In the genomic region with DNA sequence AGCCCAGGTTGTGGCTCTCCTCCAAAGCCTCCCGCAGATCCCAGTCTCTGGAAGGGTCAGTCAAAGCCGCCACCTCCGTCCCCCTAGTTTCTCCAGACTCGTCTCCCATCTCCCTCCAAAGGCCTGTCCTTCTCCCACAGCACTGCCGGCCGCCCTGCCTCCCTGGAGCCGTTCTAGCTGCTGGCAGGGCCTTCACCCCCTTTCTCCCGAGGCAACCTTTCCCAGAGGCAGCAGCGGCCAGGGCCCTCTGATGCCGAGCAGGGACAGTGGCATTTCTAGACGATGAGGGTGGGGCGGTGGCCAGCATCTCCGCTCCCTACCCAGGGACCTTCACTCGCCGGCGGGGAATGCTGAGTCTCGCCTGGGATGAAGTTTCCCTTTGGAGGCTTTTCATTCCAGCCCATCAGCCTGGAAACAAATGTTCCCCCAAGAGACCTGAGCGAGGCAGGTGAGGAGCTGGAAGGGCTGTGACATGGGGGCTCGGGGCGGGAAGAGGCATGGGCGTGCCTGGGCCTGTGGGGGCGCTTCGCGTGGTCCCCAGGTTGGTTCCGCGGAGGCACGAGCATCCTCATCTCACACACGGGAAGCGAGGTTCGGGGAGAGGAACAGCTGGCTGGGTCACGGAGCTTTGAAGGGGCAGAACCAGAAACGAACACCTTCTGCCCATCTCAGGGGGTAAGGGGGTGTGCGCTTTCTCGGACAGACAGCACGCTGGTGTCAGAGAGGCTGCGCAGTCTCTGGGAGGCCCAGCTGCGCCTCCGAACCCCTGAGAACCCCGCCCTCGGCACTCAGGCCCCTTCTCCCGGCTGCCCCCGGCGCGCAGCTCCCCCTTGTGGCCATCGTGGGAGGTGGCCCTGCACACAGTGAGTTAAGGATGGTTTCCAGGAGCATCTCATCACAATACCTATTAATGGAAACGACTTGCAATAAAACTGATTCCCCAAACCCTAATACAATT, we compare ENCODE assay signal across 8 cellular contexts. TPM values are rescaled to one million over a fixed set of nuclear protein-coding genes. Genes with fewer than 3 reads are reported as not detected.
DNase-seq lines count a peak whose midpoint lies in the region; ATAC-seq, FAIRE-seq and TF ChIP-seq lines count a peak whose summit lies in the region.

No MANE protein-coding gene starts in this region.

- no peaks in the 10 kb centered on the region for H3K4me1 ChIP-seq in Peyer's patch
- peaks cover 0 to 19% (median 0%) of the 10 kb centered on the region in 6 donors for H3K4me1 ChIP-seq in spleen

- H3K27ac ChIP-seq in Peyer's patch, result no peak overlapping the region
- H3K27ac ChIP-seq in spleen, result no peak overlapping the region

- TF ChIP-seq CTCF in Peyer's patch (IDR thresholded peaks at IDR 0.05) (peak in 5 of 6 experiments; percentile 24 to 45 (median 35)), spleen (IDR thresholded peaks at IDR 0.05 in 8 of 11, conservative IDR thresholded peaks at IDR 0.05 in 3 of 11) (peak in 8 of 11 experiments; percentile 32 to 66 (median 52))

- DNase-seq in GM12891 (ENCODE audit: insufficient read length, low spot score) (peak; percentile 53), Peyer's patch (no peak), dermis blood vessel endothelial cell (peak; percentile 27), spleen (no peak), NOMO-1 treated with DMSO at 0.1 percent for 48 hours (lab: John Stamatoyannopoulos, UW; ENCODE audit: unreplicated experiment) (no peak)

- H3K9me3 ChIP-seq in Peyer's patch, result no peaks in the 10 kb centered on the region
- peaks cover 0 to 5% (median 0%) of the 10 kb centered on the region in 8 donors for H3K9me3 ChIP-seq in spleen

- TF ChIP-seq POLR2A in GM12891 (IDR thresholded peaks at IDR 0.05; ENCODE audit: low read depth, low read length), result no peak
- TF ChIP-seq POLR2A in Peyer's patch (IDR thresholded peaks at IDR 0.05), result no peak
- no peak for TF ChIP-seq POLR2A in spleen (IDR thresholded peaks at IDR 0.05)

- H3K4me3 ChIP-seq in Peyer's patch (no peak overlapping the region), spleen (no peak overlapping the region)

- FAIRE-seq in GM12891 (lab: Jason Lieb, UNC), result no peak

- no peak for ATAC-seq in HG03565 (IDR thresholded peaks at IDR 0.05; ENCODE audit: unreplicated experiment)
- no peak for ATAC-seq in GM19452 (IDR thresholded peaks at IDR 0.05; ENCODE audit: unreplicated experiment)
- no peak for ATAC-seq in GM21528 (IDR thresholded peaks at IDR 0.05; ENCODE audit: low FRiP score, unreplicated experiment)

- H3K27me3 ChIP-seq in Peyer's patch, result no peaks in the 10 kb centered on the region
- no peaks in the 10 kb centered on the region for H3K27me3 ChIP-seq in spleen (replicated peaks in 1 of 7)

- WGBS in spleen, 5 donors, result 77 to 83% (median 81%) methylated on average over 44 to 46 of the region's 46 CpGs

- H3K36me3 ChIP-seq in Peyer's patch (no peaks in the 10 kb centered on the region), spleen (peaks cover 0 to 72% (median 2%) of the 10 kb centered on the region in 6 donors)

- intact Hi-C loops in spleen (cut with DNase I; ENCODE audit: low total_unique reads), result no loop called here

TF ChIP-seq in GM12891, 5 proteins besides CTCF, POLR2A, EP300 and RAD21:
- TF ChIP-seq PAX5 (IDR thresholded peaks at IDR 0.05; ENCODE audit: insufficient read depth, low read length, severe bottlenecking) (no peak), TAF1 (IDR thresholded peaks at IDR 0.05; ENCODE audit: low read depth, low read length) (no peak), POU2F2 (IDR thresholded peaks at IDR 0.05; ENCODE audit: low read depth, low read length) (no peak)

RNA-seq across cellular contexts. Expression of gene KLHL35, which starts 18.1 kb away (rescaled TPM):
- 0.35 TPM for polyA plus RNA-seq in GM12891 (2012; ENCODE audit: low read depth, missing spikeins)
- 1 to 10 TPM in 1 of 4 donors, not detected in 3; 1.6 TPM for total RNA-seq in Peyer's patch
- total RNA-seq in dermis blood vessel endothelial cell, result 0.85 and 1.5 TPM in 2 replicates
- 1 to 10 TPM in 6 of 7 donors, under 1 TPM in 1; 0.19 to 3.5 (median 1.8) TPM for total RNA-seq in spleen
- 1 to 10 TPM; 2.0 to 3.8 (median 2.8) TPM for polyA plus RNA-seq in spleen

RNA-seq across cellular contexts. Expression of gene RPS3, which starts 51.8 kb away (rescaled TPM):
- polyA plus RNA-seq in GM12891 (2012; ENCODE audit: low read depth, missing spikeins), result 5,804 TPM
- total RNA-seq in Peyer's patch, result 1,000 to 10,000 TPM in 1 of 4 donors, 100 to 1,000 TPM in 3; 505 to 1,121 (median 614) TPM
- total RNA-seq in dermis blood vessel endothelial cell, result 2,018 and 2,797 TPM in 2 replicates
- total RNA-seq in spleen, result 1,000 to 10,000 TPM; 1,482 to 2,624 (median 2,197) TPM
- polyA plus RNA-seq in spleen, result 1,000 to 10,000 TPM; 4,940 to 5,449 (median 5,352) TPM

Comparison
In these comparisons a context has a peak if more than half of its experiments do, and no peak if none do; other contexts are left out.
1. DNase-seq: peak in GM12891 (single experiment) and dermis blood vessel endothelial cell (single experiment); none in Peyer's patch (0 of 3), spleen (single experiment) and NOMO-1 treated with DMSO at 0.1 percent for 48 hours (single experiment).